Comparison of ENCODE assay signal across 8 cellular contexts in the genomic region with DNA sequence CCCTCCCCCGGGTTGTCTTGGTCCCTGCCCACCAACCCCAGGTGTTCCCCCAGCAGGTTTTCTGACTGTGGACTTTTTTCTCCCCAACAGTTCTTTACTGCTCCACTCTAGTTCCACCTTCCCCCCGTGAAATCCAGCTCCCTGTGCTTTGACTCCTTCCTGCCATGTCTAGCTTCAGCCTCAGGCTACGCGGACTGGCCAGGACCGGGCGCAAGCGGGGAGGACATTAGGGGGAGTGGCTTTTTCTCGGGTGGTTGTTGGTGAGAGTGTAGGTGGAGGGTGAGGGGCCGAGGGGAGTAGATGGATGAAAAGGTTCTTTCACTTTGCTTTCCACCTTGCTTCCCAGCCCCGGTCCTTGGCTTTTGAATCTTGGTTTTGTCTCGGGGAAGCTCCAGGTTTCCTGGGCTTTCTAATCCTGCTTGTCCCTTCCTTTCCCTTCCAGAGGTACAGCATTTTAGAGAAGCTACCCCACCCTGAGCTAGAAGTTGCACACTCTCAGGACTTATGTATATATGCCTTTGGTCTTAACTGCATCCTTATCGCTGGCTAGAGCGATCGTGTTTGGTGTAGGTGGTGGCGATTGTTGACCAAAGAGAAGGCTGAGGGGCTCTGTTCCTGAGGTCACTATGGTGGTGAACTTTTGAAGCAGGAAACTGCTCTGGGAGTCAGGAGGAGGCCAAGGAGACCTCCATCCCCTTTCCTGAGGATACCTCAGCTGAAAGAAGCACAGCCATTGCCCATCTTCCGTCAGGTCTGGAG. TPM values are rescaled to one million over a fixed set of nuclear protein-coding genes. Genes with fewer than 3 reads are reported as not detected.
DNase-seq lines count a peak whose midpoint lies in the region; ATAC-seq and TF ChIP-seq lines count a peak whose summit lies in the region.

No MANE protein-coding gene starts in this region.

- TF ChIP-seq CTCF in NB4 (IDR thresholded peaks at IDR 0.05; ENCODE audit: low read depth, low read length) (no peak), left lung (IDR thresholded peaks at IDR 0.05) (no peak), testis (IDR thresholded peaks at IDR 0.05) (no peak)

- TF ChIP-seq POLR2A in NB4 (IDR thresholded peaks at IDR 0.05; ENCODE audit: extremely low read depth, insufficient read length) (no peak), testis (IDR thresholded peaks at IDR 0.05) (no peak)

- 17 to 24% methylated on average over 16 of the region's 16 CpGs for WGBS in testis, 2 donors

- H3K27me3 ChIP-seq in ACC112 (ENCODE audit: insufficient read depth, low read length) (peaks cover 13% of the 10 kb centered on the region), left lung (peaks cover 0 to 9% of the 10 kb centered on the region in 2 donors), testis (no peaks in the 10 kb centered on the region)

- peak overlapping the region; percentile 89 for H3K27ac Mint-ChIP-seq in central memory CD8-positive, alpha-beta T cell (ENCODE audit: low read depth)

- H3K36me3 Mint-ChIP-seq in central memory CD8-positive, alpha-beta T cell (ENCODE audit: insufficient read depth), result peaks cover 26% of the 10 kb centered on the region

- intact Hi-C loops in left lung (cut with DNase I) (no loop called here), testis (cut with DNase I; ENCODE audit: low total_unique reads) (no loop called here)

- H3K4me1 ChIP-seq in ACC112 (ENCODE audit: control insufficient read depth, insufficient read depth, low read length, unreplicated experiment) (peaks cover 10% of the 10 kb centered on the region), left lung (peaks cover 0 to 22% of the 10 kb centered on the region in 2 donors), testis (peaks cover 21% of the 10 kb centered on the region)

- H3K9me3 ChIP-seq in left lung, result no peaks in the 10 kb centered on the region
- no peaks in the 10 kb centered on the region for H3K9me3 ChIP-seq in testis

- H3K4me1 Mint-ChIP-seq in central memory CD8-positive, alpha-beta T cell, result peaks cover 36% of the 10 kb centered on the region

- no peaks in the 10 kb centered on the region for H3K9me3 Mint-ChIP-seq in central memory CD8-positive, alpha-beta T cell

- no peaks in the 10 kb centered on the region for H3K79me2 ChIP-seq in ACC112 (ENCODE audit: control insufficient read depth, insufficient read depth, low read length, unreplicated experiment)

- peak overlapping the region; percentile 99 for H2AFZ ChIP-seq in ACC112 (ENCODE audit: low read length, unreplicated experiment)

- peak overlapping the region; percentile 95 for H3K4me3 ChIP-seq in ACC112 (ENCODE audit: low read depth, low read length)
- H3K4me3 ChIP-seq in NB4 (ENCODE audit: low read depth, low read length), result peak overlapping the region; percentile 74
- H3K4me3 ChIP-seq in left lung, result peak overlapping the region; percentile 71 to 82
- peak overlapping the region; percentile 83 to 94 for H3K4me3 ChIP-seq in testis

- H3K27me3 Mint-ChIP-seq in central memory CD8-positive, alpha-beta T cell, result no peaks in the 10 kb centered on the region

- ATAC-seq in GM18498 (IDR thresholded peaks at IDR 0.05; ENCODE audit: unreplicated experiment) (peak; percentile 3), left lung (peak; percentile 76), GM19467 (IDR thresholded peaks at IDR 0.05; ENCODE audit: unreplicated experiment) (no peak)
- peak; percentile 47 for ATAC-seq in central memory CD8-positive, alpha-beta T cell (replicated peaks; ENCODE audit: extremely low read depth, poor library complexity, severe bottlenecking)

- H3K4me3 Mint-ChIP-seq in central memory CD8-positive, alpha-beta T cell, result peak overlapping the region; percentile 87

- peak; percentile 22 for DNase-seq in NB4 (ENCODE audit: low read depth)
- no peak for DNase-seq in central memory CD8-positive, alpha-beta T cell (ENCODE audit: low spot score in 2 of 2)
- no peak for DNase-seq in left lung
- peak; percentile 43 for DNase-seq in testis
- no peak for DNase-seq in NCI-H187 treated with DMSO at 0.1 percent for 48 hours (lab: John Stamatoyannopoulos, UW)

- H3K27ac ChIP-seq in ACC112 (ENCODE audit: low read depth, low read length) (no peak overlapping the region), left lung (peak overlapping the region; percentile 17 to 55), testis (peak overlapping the region; percentile 37 to 76)

- H3K36me3 ChIP-seq in ACC112 (ENCODE audit: insufficient read depth, low read length) (no peaks in the 10 kb centered on the region), left lung (peaks cover 0 to 30% of the 10 kb centered on the region in 2 donors), testis (ENCODE audit: low read depth, missing control alignments) (no peaks in the 10 kb centered on the region)

RNA-seq across cellular contexts. Expression of gene PIP4K2C, which starts 0.8 kb away (rescaled TPM):
- 10 to 100 TPM; 43.4 to 44.1 TPM for total RNA-seq in left lung
- 10 to 100 TPM; 47.6 to 54.6 TPM for total RNA-seq in testis
- 78.0 TPM for polyA plus RNA-seq in testis (ENCODE audit: insufficient read depth, low read depth, low replicate concordance)

RNA-seq across cellular contexts. Expression of gene DTX3, which starts 12.9 kb away (rescaled TPM):
- 10 to 100 TPM; 20.1 to 30.4 TPM for total RNA-seq in left lung
- total RNA-seq in testis, result 10 to 100 TPM; 45.0 to 60.4 TPM
- 37.9 TPM for polyA plus RNA-seq in testis (ENCODE audit: insufficient read depth, low read depth, low replicate concordance)

RNA-seq across cellular contexts. Expression of gene ARHGEF25, which starts 19.5 kb away (rescaled TPM):
- total RNA-seq in left lung (10 to 100 TPM; 16.5 to 20.0 TPM), testis (10 to 100 TPM; 18.0 to 26.5 TPM)
- 18.7 TPM for polyA plus RNA-seq in testis (ENCODE audit: insufficient read depth, low read depth, low replicate concordance)

RNA-seq across cellular contexts. Expression of gene B4GALNT1, which starts 41.3 kb away (rescaled TPM):
- total RNA-seq in left lung, result 1 to 10 TPM; 2.0 to 3.8 TPM
- 1 to 10 TPM; 2.3 to 3.2 TPM for total RNA-seq in testis
- polyA plus RNA-seq in testis (ENCODE audit: insufficient read depth, low read depth, low replicate concordance), result 1.8 TPM

RNA-seq across cellular contexts. Expression of gene KIF5A, which starts 41.9 kb away (rescaled TPM):
- total RNA-seq in left lung (under 1 TPM; 0.38 to 0.50 TPM), testis (1 to 10 TPM; 6.8 to 9.1 TPM)
- 8.4 TPM for polyA plus RNA-seq in testis (ENCODE audit: insufficient read depth, low read depth, low replicate concordance)

Comparison
In these comparisons a context has a peak if more than half of its experiments do, and no peak if none do; other contexts are left out.
1. DNase-seq: peak in NB4 (single experiment) and testis (single experiment); none in central memory CD8-positive, alpha-beta T cell (0 of 2), left lung (0 of 2) and NCI-H187 treated with DMSO at 0.1 percent for 48 hours (single experiment).
2. Peak in every context shown above with its lines, with median percentiles within 50 percentile points of each other: H3K4me3 ChIP-seq.